In genomic region chr9:36746415-36746814, GRCh38 we compare ENCODE assay signal across 13 cellular contexts.
DNase-seq lines count a peak whose midpoint lies in the region; ATAC-seq, FAIRE-seq and TF ChIP-seq lines count a peak whose summit lies in the region.
"Had no signal": no experiment of that assay in that cellular context is flagged by ENCODE, and none has a peak within 500 bp of the region (broad histone marks: within the 10 kb centered on the region; RNA-seq: fewer than 3 reads in every experiment).

No MANE protein-coding gene starts in this region.

- no peak for TF ChIP-seq CTCF in A549 (IDR thresholded peaks at IDR 0.05)
- TF ChIP-seq CTCF in K562 (IDR thresholded peaks at IDR 0.05 in 2 of 3, conservative IDR thresholded peaks at IDR 0.05 in 1 of 3; ENCODE audit: insufficient read depth in 2 of 3, low read depth in 1 of 3, low read length in 3 of 3): no peak
- no peak for TF ChIP-seq CTCF in colonic mucosa (IDR thresholded peaks at IDR 0.05)

- no peak for DNase-seq in A549 (ENCODE audit: low read depth in 1 of 2, low spot score in 1 of 2)
- DNase-seq in DMS79 (lab: John Stamatoyannopoulos, UW): peak; percentile 82
- peak; percentile 38 for DNase-seq in NCI-H2029 (lab: John Stamatoyannopoulos, UW)
- DNase-seq in K562 (ENCODE audit: extremely low read depth in 1 of 4, low spot score in 3 of 4): no peak
- DNase-seq in left cardiac atrium: no peak
- no peak for DNase-seq in colonic mucosa
- DNase-seq: Caco-2; CD8-positive, alpha-beta memory T cell; EL; GOT3 had no signal

- H3K9ac ChIP-seq in K562 (ENCODE audit: insufficient read depth in 1 of 2, low read depth in 2 of 2, low read length in 2 of 2): no peak overlapping the region
- H3K9ac ChIP-seq in colonic mucosa (ENCODE audit: low read depth in 2 of 2, low read length in 2 of 2): no peak overlapping the region

- H3K27me3 ChIP-seq in K562 (ENCODE audit: control insufficient read depth in 2 of 2, insufficient read depth in 2 of 2, low read length in 2 of 2) (peaks cover 0 to 15% of the 10 kb centered on the region in 2 experiments; a peak in 1 of 5 replicates), colonic mucosa (no peaks in the 10 kb centered on the region)

- H3K36me3 ChIP-seq in K562 (ENCODE audit: control insufficient read depth, insufficient read depth, low read length): no peaks in the 10 kb centered on the region
- H3K36me3 ChIP-seq in colonic mucosa: no peaks in the 10 kb centered on the region
- H3K36me3 ChIP-seq: HAP-1 had no signal

- BruUV-seq in K562 (replicated peaks; lab: Mats Ljungman, UMichigan): no TSS peak

- no peak for TF ChIP-seq POLR2A in A549 (IDR thresholded peaks at IDR 0.05; ENCODE audit: low read length)
- no peak for TF ChIP-seq POLR2A in K562 (conservative IDR thresholded peaks at IDR 0.05)

- H3K4me3 ChIP-seq in A549 (no peak overlapping the region), K562 (no peak overlapping the region), colonic mucosa (no peak overlapping the region)
- H3K4me3 ChIP-seq: HAP-1 had no signal

- no peaks in the 10 kb centered on the region for H3K9me3 ChIP-seq in A549
- H3K9me3 ChIP-seq in K562 (replicated peaks; ENCODE audit: control insufficient read depth, insufficient read depth, low read depth, low read length): no peaks in the 10 kb centered on the region
- no peaks in the 10 kb centered on the region for H3K9me3 ChIP-seq in colonic mucosa
- H3K9me3 ChIP-seq: Caco-2, HAP-1 had no signal

- 4% methylated on average over 3 of the region's 3 CpGs for WGBS in A549 (ENCODE audit: missing lambda C conversion rate)
- 0% methylated on average over 2 of the region's 3 CpGs for WGBS in K562 (ENCODE audit: insufficient coverage, low coverage, missing lambda C conversion rate)

- intact Hi-C loops in K562 (cut with micrococcal nuclease) (no loop called here), left cardiac atrium (cut with DNase I) (no loop called here), colonic mucosa (cut with DNase I) (no loop called here)

- CTCF ChIA-PET in A549 (lab: Yijun Ruan, JAX) (interaction anchor here (0.7 kb wide), 1 partner anchor 17 kb away, joined by 5 read pairs; no protein-coding TSS in a partner anchor), K562 (lab: Yijun Ruan, JAX; ENCODE audit: low intra/inter-chr PET ratio) (no interaction called here)

- H2AFZ ChIP-seq in K562 (ENCODE audit: low read depth, low read length): no peak overlapping the region

- H3K79me2 ChIP-seq in K562 (ENCODE audit: control insufficient read depth, insufficient read depth, low read length): no peaks in the 10 kb centered on the region

- no peaks in the 10 kb centered on the region for H3K9me1 ChIP-seq in K562 (ENCODE audit: control insufficient read depth, insufficient read depth, low read length)

- TF ChIP-seq EP300 in A549 (IDR thresholded peaks at IDR 0.05): no peak
- TF ChIP-seq EP300 in K562 (IDR thresholded peaks at IDR 0.05; ENCODE audit: low read length): no peak

- FAIRE-seq in A549 (lab: Jason Lieb, UNC): no peak
- FAIRE-seq in K562 (lab: Jason Lieb, UNC): no peak
- FAIRE-seq: G401.6, GM12891 had no signal

- POLR2A ChIA-PET in A549 (lab: Yijun Ruan, JAX) (no interaction called here), K562 (lab: Yijun Ruan, JAX) (no interaction called here)

- in situ Hi-C loops in K562 (cut with MboI): loop anchor here (25.0 kb wide), 1 partner anchor 334 kb away; the partner anchor contains the start of gene RNF38

- no peak for TF ChIP-seq RAD21 in A549 (conservative IDR thresholded peaks at IDR 0.05 in 1 of 2, IDR thresholded peaks at IDR 0.05 in 1 of 2)
- TF ChIP-seq RAD21 in K562 (CRISPR knock-in tag; conservative IDR thresholded peaks at IDR 0.05 in 1 of 2, IDR thresholded peaks at IDR 0.05 in 1 of 2): no peak

- H3K4me1 ChIP-seq in A549 (no peaks in the 10 kb centered on the region), K562 (replicated peaks in 1 of 2; ENCODE audit: control insufficient read depth in 2 of 2, insufficient read depth in 2 of 2, low read length in 2 of 2) (no peaks in the 10 kb centered on the region), colonic mucosa (no peaks in the 10 kb centered on the region)
- H3K4me1 ChIP-seq: Caco-2, HAP-1 had no signal

- ATAC-seq in A549 (no peak), K562 (no peak), left cardiac atrium (no peak)

- H3K4me2 ChIP-seq in A549: no peak overlapping the region
- no peak overlapping the region for H3K4me2 ChIP-seq in K562 (ENCODE audit: insufficient read depth, low read length)

- H3K27ac ChIP-seq in A549: no peak overlapping the region
- no peak overlapping the region for H3K27ac ChIP-seq in K562 (ENCODE audit: extremely low read depth, low read depth, low read length)
- H3K27ac ChIP-seq in colonic mucosa: no peak overlapping the region

- H4K20me1 ChIP-seq in K562 (replicated peaks; ENCODE audit: control insufficient read depth, insufficient read depth, low read length): no peaks in the 10 kb centered on the region

TF ChIP-seq in A549, 52 proteins besides CTCF, POLR2A, EP300 and RAD21:
- TF ChIP-seq MAFK (IDR thresholded peaks at IDR 0.05; ENCODE audit: partially characterized antibody): peak; percentile 89
- no peak for TF ChIP-seq TP53 (CRISPR knock-in tag; IDR thresholded peaks at IDR 0.05)
- no peak for TF ChIP-seq PHF8 (IDR thresholded peaks at IDR 0.05; ENCODE audit: borderline replicate concordance, low read depth)
- TF ChIP-seq ZNF302 (CRISPR knock-in tag; IDR thresholded peaks at IDR 0.05): no peak
- TF ChIP-seq MYC (IDR thresholded peaks at IDR 0.05; ENCODE audit: borderline replicate concordance, low read length): no peak
- no peak for TF ChIP-seq CEBPB (IDR thresholded peaks at IDR 0.05)

TF ChIP-seq in K562, 482 proteins besides CTCF, POLR2A, EP300 and RAD21 (continues in another document):
- peak; percentile 42; the same call in 1 of the 2 replicates for TF ChIP-seq MAFK (IDR thresholded peaks at IDR 0.05; ENCODE audit: low read length)
- no peak for TF ChIP-seq TAF15 (IDR thresholded peaks at IDR 0.05; ENCODE audit: low read depth, low read length)
- TF ChIP-seq, protein P1, sequence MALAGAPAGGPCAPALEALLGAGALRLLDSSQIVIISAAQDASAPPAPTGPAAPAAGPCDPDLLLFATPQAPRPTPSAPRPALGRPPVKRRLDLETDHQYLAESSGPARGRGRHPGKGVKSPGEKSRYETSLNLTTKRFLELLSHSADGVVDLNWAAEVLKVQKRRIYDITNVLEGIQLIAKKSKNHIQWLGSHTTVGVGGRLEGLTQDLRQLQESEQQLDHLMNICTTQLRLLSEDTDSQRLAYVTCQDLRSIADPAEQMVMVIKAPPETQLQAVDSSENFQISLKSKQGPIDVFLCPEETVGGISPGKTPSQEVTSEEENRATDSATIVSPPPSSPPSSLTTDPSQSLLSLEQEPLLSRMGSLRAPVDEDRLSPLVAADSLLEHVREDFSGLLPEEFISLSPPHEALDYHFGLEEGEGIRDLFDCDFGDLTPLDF (CRISPR knock-in tag; IDR thresholded peaks at IDR 0.05): no peak
- TF ChIP-seq TAF1 (IDR thresholded peaks at IDR 0.05; ENCODE audit: control insufficient read depth, extremely low read depth, insufficient read depth, low read length, severe bottlenecking): no peak
- TF ChIP-seq, protein P2, sequence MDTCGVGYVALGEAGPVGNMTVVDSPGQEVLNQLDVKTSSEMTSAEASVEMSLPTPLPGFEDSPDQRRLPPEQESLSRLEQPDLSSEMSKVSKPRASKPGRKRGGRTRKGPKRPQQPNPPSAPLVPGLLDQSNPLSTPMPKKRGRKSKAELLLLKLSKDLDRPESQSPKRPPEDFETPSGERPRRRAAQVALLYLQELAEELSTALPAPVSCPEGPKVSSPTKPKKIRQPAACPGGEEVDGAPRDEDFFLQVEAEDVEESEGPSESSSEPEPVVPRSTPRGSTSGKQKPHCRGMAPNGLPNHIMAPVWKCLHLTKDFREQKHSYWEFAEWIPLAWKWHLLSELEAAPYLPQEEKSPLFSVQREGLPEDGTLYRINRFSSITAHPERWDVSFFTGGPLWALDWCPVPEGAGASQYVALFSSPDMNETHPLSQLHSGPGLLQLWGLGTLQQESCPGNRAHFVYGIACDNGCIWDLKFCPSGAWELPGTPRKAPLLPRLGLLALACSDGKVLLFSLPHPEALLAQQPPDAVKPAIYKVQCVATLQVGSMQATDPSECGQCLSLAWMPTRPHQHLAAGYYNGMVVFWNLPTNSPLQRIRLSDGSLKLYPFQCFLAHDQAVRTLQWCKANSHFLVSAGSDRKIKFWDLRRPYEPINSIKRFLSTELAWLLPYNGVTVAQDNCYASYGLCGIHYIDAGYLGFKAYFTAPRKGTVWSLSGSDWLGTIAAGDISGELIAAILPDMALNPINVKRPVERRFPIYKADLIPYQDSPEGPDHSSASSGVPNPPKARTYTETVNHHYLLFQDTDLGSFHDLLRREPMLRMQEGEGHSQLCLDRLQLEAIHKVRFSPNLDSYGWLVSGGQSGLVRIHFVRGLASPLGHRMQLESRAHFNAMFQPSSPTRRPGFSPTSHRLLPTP (IDR thresholded peaks at IDR 0.05; ENCODE audit: borderline replicate concordance, extremely low read depth, insufficient read length): no peak
- no peak for TF ChIP-seq ZNF197 (CRISPR knock-in tag; IDR thresholded peaks at IDR 0.05; ENCODE audit: low read depth)
- TF ChIP-seq GATAD2A (IDR thresholded peaks at IDR 0.05): no peak
- TF ChIP-seq KLF13 (tag; IDR thresholded peaks at IDR 0.05; ENCODE audit: borderline replicate concordance, low read depth): no peak
- peak; percentile 75 for TF ChIP-seq ZNF316 (IDR thresholded peaks at IDR 0.05)
- no peak for TF ChIP-seq DMBX1 (CRISPR knock-in tag; IDR thresholded peaks at IDR 0.05; ENCODE audit: borderline replicate concordance)
- no peak for TF ChIP-seq KAT8 (IDR thresholded peaks at IDR 0.05; ENCODE audit: low read depth)
- peak; percentile 68 for TF ChIP-seq C11orf30 (IDR thresholded peaks at IDR 0.05; ENCODE audit: low read depth)
- TF ChIP-seq ZNF507 (tag; conservative IDR thresholded peaks at IDR 0.05): no peak
- TF ChIP-seq NFIC (IDR thresholded peaks at IDR 0.05): no peak
- TF ChIP-seq ETV5 (CRISPR knock-in tag; IDR thresholded peaks at IDR 0.05; ENCODE audit: low read depth): no peak
- TF ChIP-seq MCM2 (IDR thresholded peaks at IDR 0.05; ENCODE audit: low read depth): no peak
- no peak for TF ChIP-seq RHOXF2B (CRISPR knock-in tag; conservative IDR thresholded peaks at IDR 0.05)
- peak; percentile 63 for TF ChIP-seq MAFG (tag; conservative IDR thresholded peaks at IDR 0.05)

Comparison
In these comparisons a context has a peak if more than half of its experiments do, and no peak if none do; other contexts are left out.
1. DNase-seq: peak in DMS79 (single experiment) and NCI-H2029 (single experiment); none in A549 (0 of 2), K562 (0 of 4), left cardiac atrium (single experiment) and colonic mucosa (single experiment).
2. Of the 35 proteins assayed by ChIP-seq in both K562 and A549: peak only in K562: none; only in A549: none; in both: MAFK; in neither: 34.